ENCODE assay signal across 13 cellular contexts in genomic region chr9:109097156-109097555, GRCh38. TPM values are rescaled to one million over a fixed set of nuclear protein-coding genes. Genes with fewer than 3 reads are reported as not detected.
DNase-seq lines count a peak whose midpoint lies in the region; ATAC-seq, FAIRE-seq and TF ChIP-seq lines count a peak whose summit lies in the region.
"Had no signal": no experiment of that assay in that cellular context is flagged by ENCODE, and none has a peak within 500 bp of the region (broad histone marks: within the 10 kb centered on the region; RNA-seq: fewer than 3 reads in every experiment).

No MANE protein-coding gene starts in this region.

- no peaks in the 10 kb centered on the region for H3K27me3 ChIP-seq in mammary epithelial cell (ENCODE audit: insufficient read depth, low read length)
- no peaks in the 10 kb centered on the region for H3K27me3 ChIP-seq in muscle layer of duodenum (ENCODE audit: low read depth, low read length)
- no peaks in the 10 kb centered on the region for H3K27me3 ChIP-seq in thyroid gland
- H3K27me3 ChIP-seq in WERI-Rb-1 (ENCODE audit: insufficient read depth, low read depth, severe bottlenecking): no peaks in the 10 kb centered on the region
- H3K27me3 ChIP-seq: tibial nerve had no signal

- H3K4me3 ChIP-seq in mammary epithelial cell (replicated peaks in 1 of 3; ENCODE audit: insufficient read depth in 1 of 3, low read depth in 2 of 3, low read length in 3 of 3) (no peak overlapping the region), muscle layer of duodenum (ENCODE audit: low read depth in 1 of 2, low read length in 2 of 2) (peak overlapping the region in 1 of 2 donors; percentile 27), thyroid gland (replicated peaks in 1 of 3) (no peak overlapping the region), WERI-Rb-1 (ENCODE audit: low read depth, low read length) (no peak overlapping the region)
- H3K4me3 ChIP-seq: tibial nerve had no signal

- H3K9me3 ChIP-seq in mammary epithelial cell (replicated peaks; ENCODE audit: insufficient read depth, low read length) (no peaks in the 10 kb centered on the region), muscle layer of duodenum (ENCODE audit: control insufficient read depth in 1 of 2, low read length in 2 of 2) (no peaks in the 10 kb centered on the region), thyroid gland (no peaks in the 10 kb centered on the region), WERI-Rb-1 (ENCODE audit: severe bottlenecking) (no peaks in the 10 kb centered on the region)
- H3K9me3 ChIP-seq: tibial nerve had no signal

- FAIRE-seq in HTR-8/SVneo (lab: Jason Lieb, UNC): no peak

- H3K4me1 Mint-ChIP-seq in MCF 10A (ENCODE audit: insufficient read depth, unreplicated experiment): peaks cover 54% of the 10 kb centered on the region
- H3K4me1 Mint-ChIP-seq in activated CD8-positive, alpha-beta T cell treated with anti-CD3 and anti-CD28 coated beads for 36 hours (ENCODE audit: low read depth): peaks cover 82% of the 10 kb centered on the region

- no peak for TF ChIP-seq POLR2A in thyroid gland (IDR thresholded peaks at IDR 0.05)

- BruUV-seq in MCF 10A (replicated peaks; lab: Mats Ljungman, UMichigan): no TSS peak
- BruUV-seq in mammary epithelial cell (replicated peaks; lab: Mats Ljungman, UMichigan): no TSS peak

- H3K4me1 ChIP-seq in mammary epithelial cell (ENCODE audit: insufficient read depth, low read length) (peaks cover 31% of the 10 kb centered on the region), muscle layer of duodenum (ENCODE audit: control insufficient read depth in 1 of 2, insufficient read depth in 2 of 2, low read length in 2 of 2) (peaks cover 12 to 50% of the 10 kb centered on the region in 2 donors), thyroid gland (peaks cover 77 to 86% of the 10 kb centered on the region in 2 donors)

- peak overlapping the region; percentile 84 for H3K27ac Mint-ChIP-seq in MCF 10A (ENCODE audit: low read depth, unreplicated experiment)
- H3K27ac Mint-ChIP-seq in activated CD8-positive, alpha-beta T cell treated with anti-CD3 and anti-CD28 coated beads for 36 hours: peak overlapping the region; percentile 80

- dilution Hi-C loops in mammary epithelial cell (cut with HindIII; ENCODE audit: low sequenced_read_pairs): no loop called here

- H3K4me3 Mint-ChIP-seq in MCF 10A (ENCODE audit: unreplicated experiment): no peak overlapping the region
- H3K4me3 Mint-ChIP-seq in activated CD8-positive, alpha-beta T cell treated with anti-CD3 and anti-CD28 coated beads for 36 hours: no peak overlapping the region

- no peak for ATAC-seq in activated CD8-positive, alpha-beta T cell treated with anti-CD3 and anti-CD28 coated beads for 36 hours

- H3K9me3 Mint-ChIP-seq in MCF 10A (ENCODE audit: unreplicated experiment): no peaks in the 10 kb centered on the region
- H3K9me3 Mint-ChIP-seq in activated CD8-positive, alpha-beta T cell treated with anti-CD3 and anti-CD28 coated beads for 36 hours: no peaks in the 10 kb centered on the region

- H3K36me3 ChIP-seq in mammary epithelial cell (ENCODE audit: insufficient read depth, low read length): peaks cover 6% of the 10 kb centered on the region
- H3K36me3 ChIP-seq in muscle layer of duodenum (ENCODE audit: control insufficient read depth in 1 of 2, insufficient read depth in 2 of 2, low read length in 2 of 2): peaks cover 6 to 8% of the 10 kb centered on the region in 2 donors
- H3K36me3 ChIP-seq in thyroid gland: peaks cover 8% of the 10 kb centered on the region in 2 donors
- peaks cover 57% of the 10 kb centered on the region for H3K36me3 ChIP-seq in WERI-Rb-1

- H3K36me3 Mint-ChIP-seq in MCF 10A (ENCODE audit: insufficient read depth, unreplicated experiment): peaks cover 34% of the 10 kb centered on the region
- H3K36me3 Mint-ChIP-seq in activated CD8-positive, alpha-beta T cell treated with anti-CD3 and anti-CD28 coated beads for 36 hours (ENCODE audit: low read depth): peaks cover 49% of the 10 kb centered on the region

- intact Hi-C loops in MCF 10A (cut with micrococcal nuclease): no loop called here
- intact Hi-C loops in mammary epithelial cell (cut with micrococcal nuclease): loop anchor here (10.0 kb wide), 1 partner anchor 308 kb away; no protein-coding TSS in a partner anchor
- intact Hi-C loops in activated CD8-positive, alpha-beta T cell treated with anti-CD3 and anti-CD28 coated beads for 36 hours (cut with micrococcal nuclease): no loop called here
- intact Hi-C loops in thyroid gland (cut with DNase I): no loop called here

- H3K27ac ChIP-seq in mammary epithelial cell (ENCODE audit: insufficient read depth, low read depth, low read length) (no peak overlapping the region), muscle layer of duodenum (ENCODE audit: low read length) (peak overlapping the region; percentile 67), thyroid gland (peak overlapping the region; percentile 92 to 96 (median 93)), WERI-Rb-1 (no peak overlapping the region)

- H3K4me2 ChIP-seq in mammary epithelial cell (ENCODE audit: insufficient read depth, low read depth, low read length): no peak overlapping the region

- WGBS in mammary epithelial cell (ENCODE audit: low coverage, missing lambda C conversion rate): 98% methylated on average over 4 of the region's 4 CpGs
- 93 to 94% methylated on average over 4 of the region's 4 CpGs for WGBS in thyroid gland, 2 donors

- no peak for TF ChIP-seq CTCF in MCF 10A (IDR thresholded peaks at IDR 0.05; ENCODE audit: unreplicated experiment)
- TF ChIP-seq CTCF in mammary epithelial cell (conservative IDR thresholded peaks at IDR 0.05 in 1 of 2, IDR thresholded peaks at IDR 0.05 in 1 of 2; ENCODE audit: extremely low read depth in 1 of 2, insufficient read depth in 1 of 2, low read depth in 1 of 2, low read length in 2 of 2): no peak
- no peak for TF ChIP-seq CTCF in activated CD8-positive, alpha-beta T cell treated with anti-CD3 and anti-CD28 coated beads for 36 hours (IDR thresholded peaks at IDR 0.05)
- no peak for TF ChIP-seq CTCF in thyroid gland (IDR thresholded peaks at IDR 0.05)
- TF ChIP-seq CTCF in WERI-Rb-1 (IDR thresholded peaks at IDR 0.05; ENCODE audit: low read depth, low read length): no peak

- in situ Hi-C loops in mammary epithelial cell (cut with MboI; ENCODE audit: low sequenced_read_pairs in 2 of 2): no loop called here

- H4K20me1 ChIP-seq in mammary epithelial cell (ENCODE audit: insufficient read depth, low read length): no peaks in the 10 kb centered on the region

- no peak overlapping the region for H3K9ac ChIP-seq in mammary epithelial cell (ENCODE audit: insufficient read depth, low read length)

- H3K79me2 ChIP-seq in mammary epithelial cell (ENCODE audit: insufficient read depth, low read length): peaks cover 94% of the 10 kb centered on the region

- CTCF ChIA-PET in MCF 10A (lab: Yijun Ruan, JAX): interaction anchor here (0.6 to 2.9 kb wide), 5 partner anchors 9 to 249 kb away, joined by 3 to 9 read pairs (median 4); no protein-coding TSS in a partner anchor
- CTCF ChIA-PET in mammary epithelial cell (lab: Charles Lee; ENCODE audit: low non-redundant PET): no interaction called here
- CTCF ChIA-PET in activated CD8-positive, alpha-beta T cell treated with anti-CD3 and anti-CD28 coated beads for 36 hours (lab: Charles Lee): interaction anchor here (1.5 to 3.0 kb wide), 2 partner anchors 12 to 18 kb away, joined by 3 to 15 read pairs; no protein-coding TSS in a partner anchor

- H2AFZ ChIP-seq in mammary epithelial cell (ENCODE audit: low read depth, low read length): no peak overlapping the region

- POLR2A ChIA-PET in MCF 10A (lab: Yijun Ruan, JAX): interaction anchor here (0.9 to 3.6 kb wide), 4 partner anchors 9 to 80 kb away, joined by 3 to 35 read pairs (median 4); partner anchors contain the start of gene TMEM245
- POLR2A ChIA-PET in activated CD8-positive, alpha-beta T cell treated with anti-CD3 and anti-CD28 coated beads for 36 hours (lab: Charles Lee): interaction anchor here (2.7 kb wide), 1 partner anchor 21 kb away, joined by 19 read pairs; the partner anchor contains the start of gene TMEM245

- no peak for DNase-seq in MCF 10A (ENCODE audit: unreplicated experiment)
- no peak for DNase-seq in mammary epithelial cell
- no peak for DNase-seq in activated CD8-positive, alpha-beta T cell treated with anti-CD3 and anti-CD28 coated beads for 36 hours
- DNase-seq in thyroid gland: no peak
- DNase-seq in GOT3 (lab: John Stamatoyannopoulos, UW): no peak
- no peak for DNase-seq in WERI-Rb-1
- no peak for DNase-seq in HTR-8/SVneo (ENCODE audit: insufficient read length, low spot score)
- DNase-seq: activated CD8-positive, alpha-beta memory T cell treated with anti-CD3 and anti-CD28 coated beads, Interleukin-2, amount 50 U/mL, for 4 hours; effector CD8-positive, alpha-beta T cell; SIG-M5; stimulated activated CD4-positive, alpha-beta T cell treated with anti-CD3 and anti-CD28 coated beads, Interleukin-12 subunit alpha, Interleukin-12 subunit beta, amount 100 ng/mL, for 4 hours had no signal

- H3K27me3 Mint-ChIP-seq in MCF 10A (ENCODE audit: insufficient read depth, unreplicated experiment): no peaks in the 10 kb centered on the region
- H3K27me3 Mint-ChIP-seq in activated CD8-positive, alpha-beta T cell treated with anti-CD3 and anti-CD28 coated beads for 36 hours: no peaks in the 10 kb centered on the region

RNA-seq across cellular contexts. Expression of gene TMEM245, which starts 22.6 kb away (rescaled TPM):
- 35.0 and 43.8 TPM in 2 replicates for total RNA-seq in MCF 10A (2022)
- 10 to 100 TPM; 33.1 to 70.3 TPM for total RNA-seq in mammary epithelial cell
- polyA plus RNA-seq in mammary epithelial cell: 39.4 TPM
- polyA minus RNA-seq in mammary epithelial cell: 82.8 TPM
- 10 to 100 TPM; 23.3 to 26.7 TPM for total RNA-seq in activated CD8-positive, alpha-beta T cell treated with anti-CD3 and anti-CD28 coated beads for 36 hours
- 100 to 1,000 TPM; 222 to 549 (median 318) TPM for total RNA-seq in thyroid gland

Comparison
In these comparisons a context has a peak if more than half of its experiments do, and no peak if none do; other contexts are left out.
1. H3K27ac ChIP-seq: peak in muscle layer of duodenum (single experiment) and thyroid gland (3 of 3); none in mammary epithelial cell (single experiment) and WERI-Rb-1 (single experiment).